1 cellular context compared by ENCODE assay signal in genomic region chr15:79922512-79923067, GRCh38.
TF ChIP-seq lines count a peak whose summit lies in the region.

No MANE protein-coding gene starts in this region.

TF ChIP-seq in K562, 482 proteins besides CTCF, POLR2A, EP300 and RAD21 (continued from another document and continues in another):
- TF ChIP-seq MECOM (CRISPR knock-in tag; IDR thresholded peaks at IDR 0.05) (no peak), CCNT2 (IDR thresholded peaks at IDR 0.05; ENCODE audit: borderline replicate concordance, extremely low read depth, insufficient read length, low read depth, low read length) (no peak), PCBP1 (IDR thresholded peaks at IDR 0.05; ENCODE audit: low read depth, low read length, poor library complexity, severe bottlenecking) (no peak), CHD2 (IDR thresholded peaks at IDR 0.05; ENCODE audit: low read depth, low read length) (no peak), GTF2E2 (tag; IDR thresholded peaks at IDR 0.05) (no peak), POLR2AphosphoS5 (IDR thresholded peaks at IDR 0.05; ENCODE audit: control insufficient read depth, insufficient read depth, low read depth, low read length) (no peak), NKRF (IDR thresholded peaks at IDR 0.05; ENCODE audit: borderline replicate concordance) (peak; percentile 37), FOXA3 (CRISPR knock-in tag; conservative IDR thresholded peaks at IDR 0.05 in 1 of 2, IDR thresholded peaks at IDR 0.05 in 1 of 2) (no peak), ZBTB40 (IDR thresholded peaks at IDR 0.05) (0 out of 2 replicates have a peak, but pooled peaks have one; percentile 32), ZBTB40 (CRISPR knock-in tag; IDR thresholded peaks at IDR 0.05) (no peak), KDM5B (IDR thresholded peaks at IDR 0.05; ENCODE audit: insufficient replicate concordance, low read depth, low read length) (peak; percentile 47), RBFOX2 (IDR thresholded peaks at IDR 0.05; ENCODE audit: low read depth, low read length) (no peak), MGA (IDR thresholded peaks at IDR 0.05) (peak; percentile 29; the same call in 1 of the 2 replicates), HOMEZ (CRISPR knock-in tag; IDR thresholded peaks at IDR 0.05) (no peak)
- TF ChIP-seq, protein P1, sequence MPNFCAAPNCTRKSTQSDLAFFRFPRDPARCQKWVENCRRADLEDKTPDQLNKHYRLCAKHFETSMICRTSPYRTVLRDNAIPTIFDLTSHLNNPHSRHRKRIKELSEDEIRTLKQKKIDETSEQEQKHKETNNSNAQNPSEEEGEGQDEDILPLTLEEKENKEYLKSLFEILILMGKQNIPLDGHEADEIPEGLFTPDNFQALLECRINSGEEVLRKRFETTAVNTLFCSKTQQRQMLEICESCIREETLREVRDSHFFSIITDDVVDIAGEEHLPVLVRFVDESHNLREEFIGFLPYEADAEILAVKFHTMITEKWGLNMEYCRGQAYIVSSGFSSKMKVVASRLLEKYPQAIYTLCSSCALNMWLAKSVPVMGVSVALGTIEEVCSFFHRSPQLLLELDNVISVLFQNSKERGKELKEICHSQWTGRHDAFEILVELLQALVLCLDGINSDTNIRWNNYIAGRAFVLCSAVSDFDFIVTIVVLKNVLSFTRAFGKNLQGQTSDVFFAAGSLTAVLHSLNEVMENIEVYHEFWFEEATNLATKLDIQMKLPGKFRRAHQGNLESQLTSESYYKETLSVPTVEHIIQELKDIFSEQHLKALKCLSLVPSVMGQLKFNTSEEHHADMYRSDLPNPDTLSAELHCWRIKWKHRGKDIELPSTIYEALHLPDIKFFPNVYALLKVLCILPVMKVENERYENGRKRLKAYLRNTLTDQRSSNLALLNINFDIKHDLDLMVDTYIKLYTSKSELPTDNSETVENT (CRISPR knock-in tag; IDR thresholded peaks at IDR 0.05), result no peak
- TF ChIP-seq, protein P2, sequence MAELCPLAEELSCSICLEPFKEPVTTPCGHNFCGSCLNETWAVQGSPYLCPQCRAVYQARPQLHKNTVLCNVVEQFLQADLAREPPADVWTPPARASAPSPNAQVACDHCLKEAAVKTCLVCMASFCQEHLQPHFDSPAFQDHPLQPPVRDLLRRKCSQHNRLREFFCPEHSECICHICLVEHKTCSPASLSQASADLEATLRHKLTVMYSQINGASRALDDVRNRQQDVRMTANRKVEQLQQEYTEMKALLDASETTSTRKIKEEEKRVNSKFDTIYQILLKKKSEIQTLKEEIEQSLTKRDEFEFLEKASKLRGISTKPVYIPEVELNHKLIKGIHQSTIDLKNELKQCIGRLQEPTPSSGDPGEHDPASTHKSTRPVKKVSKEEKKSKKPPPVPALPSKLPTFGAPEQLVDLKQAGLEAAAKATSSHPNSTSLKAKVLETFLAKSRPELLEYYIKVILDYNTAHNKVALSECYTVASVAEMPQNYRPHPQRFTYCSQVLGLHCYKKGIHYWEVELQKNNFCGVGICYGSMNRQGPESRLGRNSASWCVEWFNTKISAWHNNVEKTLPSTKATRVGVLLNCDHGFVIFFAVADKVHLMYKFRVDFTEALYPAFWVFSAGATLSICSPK (IDR thresholded peaks at IDR 0.05; ENCODE audit: borderline replicate concordance), result 0 out of 2 replicates have a peak, but pooled peaks have one; percentile 28
